Comparison of ENCODE assay signal across 10 cellular contexts in genomic region chr12:3199551-3200031, GRCh38.
DNase-seq lines count a peak whose midpoint lies in the region; ATAC-seq and TF ChIP-seq lines count a peak whose summit lies in the region.
"Had no signal": no experiment of that assay in that cellular context is flagged by ENCODE, and none has a peak within 500 bp of the region (broad histone marks: within the 10 kb centered on the region; RNA-seq: fewer than 3 reads in every experiment).

No MANE protein-coding gene starts in this region.

- H3K27ac ChIP-seq in heart right ventricle: peak overlapping the region in 8 of 10 donors; percentile 72 to 93 (median 89)
- H3K27ac ChIP-seq in sigmoid colon: no peak overlapping the region

- no peaks in the 10 kb centered on the region for H3K36me3 ChIP-seq in ES-I3 (ENCODE audit: insufficient read depth, low read length)
- no peaks in the 10 kb centered on the region for H3K36me3 ChIP-seq in heart right ventricle
- H3K36me3 ChIP-seq in sigmoid colon: no peaks in the 10 kb centered on the region

- H3K27me3 Mint-ChIP-seq in T-helper 17 cell: peaks cover 65% of the 10 kb centered on the region

- peak in 3 of 9 donors; percentile 18 to 34 (median 24) for TF ChIP-seq CTCF in heart right ventricle (IDR thresholded peaks at IDR 0.05)
- no peak for TF ChIP-seq CTCF in sigmoid colon (IDR thresholded peaks at IDR 0.05)

- intact Hi-C loops in heart right ventricle (cut with DNase I): loop anchor here in 8 of 10 donors (2.0 to 10.0 kb wide), 12 partner anchors 53 to 127 kb away; partner anchors contain the start of gene TSPAN9 (in 3 of the 8)
- intact Hi-C loops in sigmoid colon (cut with DNase I): loop anchor here (5.0 kb wide), 1 partner anchor 78 kb away; no protein-coding TSS in a partner anchor

- H3K27me3 ChIP-seq in heart right ventricle: peaks cover 0 to 42% (median 0%) of the 10 kb centered on the region in 7 donors
- H3K27me3 ChIP-seq in sigmoid colon: peaks cover 0 to 16% (median 0%) of the 10 kb centered on the region in 3 donors

- TF ChIP-seq POLR2A in sigmoid colon (IDR thresholded peaks at IDR 0.05): no peak

- peaks cover 5% of the 10 kb centered on the region for H3K36me3 Mint-ChIP-seq in T-helper 17 cell (ENCODE audit: low read depth)

- H3K4me3 Mint-ChIP-seq in T-helper 17 cell: peak overlapping the region; percentile 76

- peaks cover 11% of the 10 kb centered on the region for H3K4me1 Mint-ChIP-seq in T-helper 17 cell

- H3K9ac ChIP-seq in ES-I3 (ENCODE audit: low read depth, low read length): peak overlapping the region; percentile 59; the same call in 1 of the 2 replicates

- peak overlapping the region in 9 of 10 donors; percentile 41 to 79 (median 59) for H3K4me3 ChIP-seq in heart right ventricle
- H3K4me3 ChIP-seq in sigmoid colon: peak overlapping the region; percentile 19 to 59 (median 51)

- no peak overlapping the region for H3K27ac Mint-ChIP-seq in T-helper 17 cell

- DNase-seq in T-helper 17 cell: no peak
- peak in 1 of 2 donors; percentile 51 for DNase-seq in heart right ventricle
- DNase-seq in sigmoid colon: no peak
- no peak for DNase-seq in stimulated activated CD8-positive, alpha-beta memory T cell treated with anti-CD3 and anti-CD28 coated beads, Interleukin-4, amount 100 ng/mL, for 48 hours
- DNase-seq: stimulated activated CD4-positive, alpha-beta T cell treated with anti-CD3 and anti-CD28 coated beads, Interleukin-4, amount 100 ng/mL, for 1 hour had no signal

- H3K4me1 ChIP-seq in ES-I3 (ENCODE audit: insufficient read depth, low read length): peaks cover 28% of the 10 kb centered on the region
- peaks cover 15 to 57% (median 34%) of the 10 kb centered on the region in 9 donors for H3K4me1 ChIP-seq in heart right ventricle
- H3K4me1 ChIP-seq in sigmoid colon: peaks cover 0 to 36% (median 28%) of the 10 kb centered on the region in 4 donors

- no peaks in the 10 kb centered on the region for H3K9me3 ChIP-seq in ES-I3 (ENCODE audit: control insufficient read depth, insufficient read depth, low read length)
- H3K9me3 ChIP-seq in T-helper 17 cell (ENCODE audit: control insufficient read depth, low read length, poor library complexity, severe bottlenecking): no peaks in the 10 kb centered on the region
- no peaks in the 10 kb centered on the region for H3K9me3 ChIP-seq in heart right ventricle
- no peaks in the 10 kb centered on the region for H3K9me3 ChIP-seq in sigmoid colon

- ATAC-seq in T-helper 17 cell: no peak
- ATAC-seq in heart right ventricle: peak; percentile 33 to 76 (median 48)
- ATAC-seq in HG02798 (IDR thresholded peaks at IDR 0.05; ENCODE audit: poor library complexity, unreplicated experiment): no peak
- ATAC-seq in GM18907 (IDR thresholded peaks at IDR 0.05; ENCODE audit: unreplicated experiment): no peak
- no peak for ATAC-seq in HG02852 (IDR thresholded peaks at IDR 0.05; ENCODE audit: unreplicated experiment)
- ATAC-seq: HCT116 had no signal

- WGBS in heart right ventricle, 2 donors: 3 to 29% methylated on average over 42 to 44 of the region's 45 CpGs
- 1% methylated on average over 45 of the region's 45 CpGs for WGBS in sigmoid colon, 2 donors

- no peak for TF ChIP-seq EP300 in sigmoid colon (IDR thresholded peaks at IDR 0.05)

Comparison
In these comparisons a context has a peak if more than half of its experiments do, and no peak if none do; other contexts are left out.
1. ATAC-seq: peak in heart right ventricle (8 of 8); none in T-helper 17 cell (single experiment), HG02798 (single experiment), GM18907 (single experiment) and HG02852 (single experiment).
2. H3K27ac ChIP-seq: peak in heart right ventricle (8 of 10); none in sigmoid colon (0 of 4).